ENCODE assay signal across 38 cellular contexts in genomic region chr1:24666794-24667193, GRCh38.
"Had no signal": no experiment of that assay in that cellular context is flagged by ENCODE, and none has a peak within 500 bp of the region (broad histone marks: within the 10 kb centered on the region; RNA-seq: fewer than 3 reads in every experiment).

No MANE protein-coding gene starts in this region.

- H3K27me3 ChIP-seq: adrenal gland, ascending aorta, breast epithelium, cardiac muscle cell, dorsolateral prefrontal cortex, esophagus muscularis mucosa, foreskin keratinocyte, gastrocnemius medialis had no signal

- H3K9me3 Mint-ChIP-seq: activated CD4-positive, alpha-beta memory T cell treated with anti-CD3 and anti-CD28 coated beads for 36 hours; activated CD4-positive, alpha-beta T cell treated with anti-CD3 and anti-CD28 coated beads, Interleukin-2, amount 10 ng/mL, durations not matched to agents 24 days and 14 days; activated naive CD8-positive, alpha-beta T cell treated with anti-CD3 and anti-CD28 coated beads for 36 hours; activated naive CD8-positive, alpha-beta T cell treated with anti-CD3 and anti-CD28 coated beads, Interleukin-2, amount 50 U/mL, for 24 hours; activated T-helper 1 cell treated with anti-CD3 and anti-CD28 coated beads, Interleukin-12 subunit alpha, Interleukin-12 subunit beta, Interleukin-2, Interleukin-4 antibody, amounts not matched to agents 30 ng/mL and 10 ng/mL and 1 ng/mL, durations not matched to agents 14 hours and 24 hours and 36 hours; brain; dendritic cell treated with granulocyte-macrophage colony-stimulating factor and Interleukin-4, amounts not matched to agents 40 ng/mL and 50 ng/mL, for 4 days; endodermal cell; T-cell; T-helper 1 cell treated with Interleukin-12 subunit alpha and Interleukin-12 subunit beta and Interleukin-4 antibody, amounts not matched to agents 30 μg/mL and 1 μg/mL, for 36 hours; T-helper 2 cell treated with Interferon-gamma antibody and Interleukin-4, amounts not matched to agents 5 μg/mL and 100 μg/mL, for 36 hours had no signal

- H3K4me3 Mint-ChIP-seq: activated CD4-positive, alpha-beta memory T cell treated with anti-CD3 and anti-CD28 coated beads for 36 hours; activated CD4-positive, alpha-beta T cell treated with anti-CD3 and anti-CD28 coated beads for 36 hours; activated CD4-positive, alpha-beta T cell treated with anti-CD3 and anti-CD28 coated beads, Interleukin-2, amount 10 ng/mL, durations not matched to agents 24 days and 14 days; activated CD8-positive, alpha-beta memory T cell treated with anti-CD3 and anti-CD28 coated beads, Interleukin-2, amount 10 ng/mL, durations not matched to agents 7 days and 5 days; activated CD8-positive, alpha-beta T cell treated with anti-CD3 and anti-CD28 coated beads, Interleukin-2, amount 10 ng/mL, durations not matched to agents 7 days and 5 days; activated naive CD8-positive, alpha-beta T cell treated with anti-CD3 and anti-CD28 coated beads for 36 hours; activated naive CD8-positive, alpha-beta T cell treated with anti-CD3 and anti-CD28 coated beads, Interleukin-2, amount 50 U/mL, for 24 hours; activated T-helper 1 cell treated with anti-CD3 and anti-CD28 coated beads, Interleukin-12 subunit alpha, Interleukin-12 subunit beta, Interleukin-2, Interleukin-4 antibody, amounts not matched to agents 30 ng/mL and 10 ng/mL and 1 ng/mL, durations not matched to agents 14 hours and 24 hours and 36 hours; brain; dendritic cell treated with granulocyte-macrophage colony-stimulating factor and Interleukin-4, amounts not matched to agents 40 ng/mL and 50 ng/mL, for 4 days; endodermal cell; T-cell; T-helper 1 cell treated with Interleukin-12 subunit alpha and Interleukin-12 subunit beta and Interleukin-4 antibody, amounts not matched to agents 30 μg/mL and 1 μg/mL, for 36 hours; T-helper 2 cell treated with Interferon-gamma antibody and Interleukin-4, amounts not matched to agents 5 μg/mL and 100 μg/mL, for 36 hours had no signal

- H3K9me3 ChIP-seq: adrenal gland, ascending aorta, breast epithelium, esophagus muscularis mucosa, gastrocnemius medialis had no signal

- H3K4me1 ChIP-seq: adrenal gland, ascending aorta, breast epithelium, esophagus muscularis mucosa, foreskin keratinocyte, gastrocnemius medialis had no signal

- DNase-seq: activated CD4-positive, alpha-beta memory T cell treated with anti-CD3 and anti-CD28 coated beads for 36 hours; activated CD4-positive, alpha-beta T cell treated with anti-CD3 and anti-CD28 coated beads for 36 hours; activated CD4-positive, alpha-beta T cell treated with anti-CD3 and anti-CD28 coated beads, Interleukin-2, amount 10 ng/mL, durations not matched to agents 24 days and 14 days; activated CD4-positive, CD25-positive, alpha-beta regulatory T cell; activated CD4-positive, CD25-positive, alpha-beta regulatory T cell treated with anti-CD3 and anti-CD28 coated beads, Interleukin-2, amount 50 U/mL, for 72 hours; activated CD8-positive, alpha-beta memory T cell treated with anti-CD3 and anti-CD28 coated beads, Interleukin-2, amount 10 ng/mL, durations not matched to agents 7 days and 5 days; activated CD8-positive, alpha-beta memory T cell treated with anti-CD3 and anti-CD28 coated beads, Interleukin-2, amount 50 U/mL, for 4 hours; activated CD8-positive, alpha-beta T cell treated with anti-CD3 and anti-CD28 coated beads, Interleukin-2, amount 10 ng/mL, durations not matched to agents 7 days and 5 days; activated gamma-delta T cell; activated naive CD4-positive, alpha-beta T cell treated with anti-CD3 and anti-CD28 coated beads, Interleukin-2, amount 50 U/mL, for 16 hours; activated naive CD4-positive, alpha-beta T cell treated with Interleukin-2 at 50 U/mL for 16 hours; activated naive CD8-positive, alpha-beta T cell treated with anti-CD3 and anti-CD28 coated beads for 36 hours; activated naive CD8-positive, alpha-beta T cell treated with anti-CD3 and anti-CD28 coated beads, Interleukin-2, amount 50 U/mL, for 24 hours; activated T-cell treated with anti-CD3 and anti-CD28 coated beads, Interleukin-2, amount 50 U/mL, for 1 hour; activated T-cell treated with anti-CD3 and anti-CD28 coated beads, Interleukin-2, amount 50 U/mL, for 48 hours; adrenal gland; central memory CD4-positive, alpha-beta T cell; cerebellar nuclear complex; dorsolateral prefrontal cortex; effector memory CD4-positive, alpha-beta T cell; endodermal cell; erythroblast; foreskin keratinocyte; gastrocnemius medialis; glutamatergic neuron; SW 1271; T-cell; T1000 had no signal

- H3K27ac ChIP-seq: adrenal gland, ascending aorta, breast epithelium, cardiac muscle cell, coronary artery, dorsolateral prefrontal cortex, esophagus muscularis mucosa, foreskin keratinocyte, gastrocnemius medialis had no signal

- H3K4me3 ChIP-seq: adrenal gland, ascending aorta, breast epithelium, cardiac muscle cell, coronary artery, dorsolateral prefrontal cortex, esophagus muscularis mucosa, gastrocnemius medialis had no signal

- H3K4me1 Mint-ChIP-seq: activated CD4-positive, alpha-beta T cell treated with anti-CD3 and anti-CD28 coated beads for 36 hours; activated naive CD8-positive, alpha-beta T cell treated with anti-CD3 and anti-CD28 coated beads for 36 hours; brain; endodermal cell had no signal

- ATAC-seq: activated CD4-positive, alpha-beta T cell treated with anti-CD3 and anti-CD28 coated beads for 36 hours; activated CD8-positive, alpha-beta memory T cell treated with anti-CD3 and anti-CD28 coated beads, Interleukin-2, amount 10 ng/mL, durations not matched to agents 7 days and 5 days; activated CD8-positive, alpha-beta T cell treated with anti-CD3 and anti-CD28 coated beads, Interleukin-2, amount 10 ng/mL, durations not matched to agents 7 days and 5 days; activated naive CD8-positive, alpha-beta T cell treated with anti-CD3 and anti-CD28 coated beads, Interleukin-2, amount 50 U/mL, for 24 hours; foreskin keratinocyte; gastrocnemius medialis; T-cell had no signal

- H3K27me3 Mint-ChIP-seq: activated CD4-positive, alpha-beta memory T cell treated with anti-CD3 and anti-CD28 coated beads for 36 hours; activated CD4-positive, alpha-beta T cell treated with anti-CD3 and anti-CD28 coated beads for 36 hours; activated CD4-positive, alpha-beta T cell treated with anti-CD3 and anti-CD28 coated beads, Interleukin-2, amount 10 ng/mL, durations not matched to agents 24 days and 14 days; activated CD8-positive, alpha-beta memory T cell treated with anti-CD3 and anti-CD28 coated beads, Interleukin-2, amount 10 ng/mL, durations not matched to agents 7 days and 5 days; activated naive CD8-positive, alpha-beta T cell treated with anti-CD3 and anti-CD28 coated beads for 36 hours; activated naive CD8-positive, alpha-beta T cell treated with anti-CD3 and anti-CD28 coated beads, Interleukin-2, amount 50 U/mL, for 24 hours; brain; dendritic cell treated with granulocyte-macrophage colony-stimulating factor and Interleukin-4, amounts not matched to agents 40 ng/mL and 50 ng/mL, for 4 days; T-cell had no signal

- H3K27ac Mint-ChIP-seq: activated CD4-positive, alpha-beta memory T cell treated with anti-CD3 and anti-CD28 coated beads for 36 hours; activated CD4-positive, alpha-beta T cell treated with anti-CD3 and anti-CD28 coated beads for 36 hours; activated CD4-positive, alpha-beta T cell treated with anti-CD3 and anti-CD28 coated beads, Interleukin-2, amount 10 ng/mL, durations not matched to agents 24 days and 14 days; activated CD8-positive, alpha-beta memory T cell treated with anti-CD3 and anti-CD28 coated beads, Interleukin-2, amount 10 ng/mL, durations not matched to agents 7 days and 5 days; activated CD8-positive, alpha-beta T cell treated with anti-CD3 and anti-CD28 coated beads, Interleukin-2, amount 10 ng/mL, durations not matched to agents 7 days and 5 days; activated naive CD8-positive, alpha-beta T cell treated with anti-CD3 and anti-CD28 coated beads for 36 hours; activated naive CD8-positive, alpha-beta T cell treated with anti-CD3 and anti-CD28 coated beads, Interleukin-2, amount 50 U/mL, for 24 hours; activated T-helper 1 cell treated with anti-CD3 and anti-CD28 coated beads, Interleukin-12 subunit alpha, Interleukin-12 subunit beta, Interleukin-2, Interleukin-4 antibody, amounts not matched to agents 30 ng/mL and 10 ng/mL and 1 ng/mL, durations not matched to agents 14 hours and 24 hours and 36 hours; brain; dendritic cell treated with granulocyte-macrophage colony-stimulating factor and Interleukin-4, amounts not matched to agents 40 ng/mL and 50 ng/mL, for 4 days; endodermal cell; T-cell; T-helper 1 cell treated with Interleukin-12 subunit alpha and Interleukin-12 subunit beta and Interleukin-4 antibody, amounts not matched to agents 30 μg/mL and 1 μg/mL, for 36 hours; T-helper 2 cell treated with Interferon-gamma antibody and Interleukin-4, amounts not matched to agents 5 μg/mL and 100 μg/mL, for 36 hours had no signal
